In the genomic region with DNA sequence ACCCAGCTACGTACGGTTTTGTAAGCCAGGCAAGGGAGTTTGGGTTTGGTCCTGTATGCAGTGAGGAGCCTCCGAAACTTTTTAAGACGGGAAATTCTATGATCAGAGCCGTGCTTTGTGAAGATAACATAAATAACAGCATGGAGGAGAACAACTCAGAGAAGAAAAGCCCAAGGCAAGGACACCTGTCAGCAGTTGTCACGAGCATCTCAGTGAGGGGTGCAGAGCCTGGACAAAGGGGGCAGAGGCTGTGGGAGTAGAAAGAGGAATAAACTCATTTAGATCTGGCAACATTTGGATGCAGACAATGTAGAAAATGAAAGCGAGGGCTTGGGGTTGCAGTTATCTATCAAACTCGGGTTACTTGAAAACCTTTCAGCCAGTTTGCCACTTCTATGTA, we compare ENCODE assay signal across 27 cellular contexts.
"Had no signal": no experiment of that assay in that cellular context is flagged by ENCODE, and none has a peak within 500 bp of the region (broad histone marks: within the 10 kb centered on the region; RNA-seq: fewer than 3 reads in every experiment).

No MANE protein-coding gene starts in this region.

- H3K4me3 ChIP-seq: stomach, suprapubic skin, testis, thoracic aorta, thyroid gland, tibial artery, tibial nerve, transverse colon, upper lobe of left lung, upper lobe of right lung, uterus, vagina had no signal

- H3K27me3 Mint-ChIP-seq: type B pancreatic cell had no signal

- H3K4me1 ChIP-seq: stomach, suprapubic skin, testis, thyroid gland, tibial artery, tibial nerve, transverse colon, upper lobe of left lung, upper lobe of right lung, uterus, vagina had no signal

- H3K27ac Mint-ChIP-seq: stimulated activated effector memory CD8-positive, alpha-beta T cell treated with anti-CD3 and anti-CD28 coated beads, Interleukin-12 subunit alpha, Interleukin-12 subunit beta, amount 100 ng/mL, for 72 hours; stimulated activated memory B cell treated with anti-CD40 and anti-IgM and Interleukin-4, amounts not matched to agents 10 μg/mL and 1 μg/mL and 100 μg/mL, for 72 hours; stimulated activated naive B cell treated with anti-CD40 and anti-IgM and Interleukin-4, amounts not matched to agents 10 μg/mL and 1 μg/mL and 100 μg/mL, for 72 hours; stimulated activated naive CD8-positive, alpha-beta T cell treated with anti-CD3 and anti-CD28 coated beads, Interleukin-15, amount 100 ng/mL, for 72 hours; stimulated activated naive CD8-positive, alpha-beta T cell treated with anti-CD3 and anti-CD28 coated beads, Interleukin-15, Interleukin-2, amounts not matched to agents 100 ng/mL and 50 ng/mL, for 24 hours; type B pancreatic cell had no signal

- ATAC-seq: stimulated activated effector memory CD8-positive, alpha-beta T cell treated with anti-CD3 and anti-CD28 coated beads, Interleukin-12 subunit alpha, Interleukin-12 subunit beta, amount 100 ng/mL, for 72 hours; stimulated activated memory B cell treated with anti-CD40 and anti-IgM and Interleukin-4, amounts not matched to agents 10 μg/mL and 1 μg/mL and 100 μg/mL, for 72 hours; stimulated activated naive B cell treated with anti-CD40 and anti-IgM and Interleukin-4, amounts not matched to agents 10 μg/mL and 1 μg/mL and 100 μg/mL, for 72 hours; stimulated activated naive CD8-positive, alpha-beta T cell treated with anti-CD3 and anti-CD28 coated beads, Interleukin-15, amount 100 ng/mL, for 72 hours; stimulated activated naive CD8-positive, alpha-beta T cell treated with anti-CD3 and anti-CD28 coated beads, Interleukin-15, Interleukin-2, amounts not matched to agents 100 U/mL and 50 U/mL, for 24 hours; upper lobe of right lung had no signal

- DNase-seq: stimulated activated CD4-positive, alpha-beta T cell treated with anti-CD3 and anti-CD28 coated beads, Interleukin-2, amount 100 ng/mL, for 48 hours; stimulated activated CD4-positive, alpha-beta T cell treated with anti-CD3 and anti-CD28 coated beads, Interleukin-4, amount 100 ng/mL, for 1 hour; stimulated activated CD4-positive, alpha-beta T cell treated with anti-CD3 and anti-CD28 coated beads, Interleukin-4, amount 100 ng/mL, for 24 hours; stimulated activated CD4-positive, alpha-beta T cell treated with anti-CD3 and anti-CD28 coated beads, Interleukin-4, amount 100 ng/mL, for 4 hours; stimulated activated CD8-positive, alpha-beta memory T cell treated with anti-CD3 and anti-CD28 coated beads, Interleukin-4, amount 100 ng/mL, for 48 hours; stimulated activated naive B cell treated with anti-CD40 and anti-IgM and Interleukin-4, amounts not matched to agents 10 μg/mL and 1 μg/mL and 100 μg/mL, for 72 hours; stimulated activated naive CD4-positive, alpha-beta T cell; stimulated activated naive CD4-positive, alpha-beta T cell treated with Interleukin-2 at 50 U/mL for 16 hours; stimulated activated naive CD8-positive, alpha-beta T cell treated with anti-CD3 and anti-CD28 coated beads, Interleukin-15, amount 100 ng/mL, for 72 hours; stimulated activated naive CD8-positive, alpha-beta T cell treated with anti-CD3 and anti-CD28 coated beads, Interleukin-15, Interleukin-2, amounts not matched to agents 100 U/mL and 50 U/mL, for 24 hours; stomach; substantia nigra; testis; thyroid gland; tibial artery; transverse colon; upper lobe of left lung; upper lobe of right lung; uterus had no signal

- H3K36me3 ChIP-seq: stomach, suprapubic skin, thoracic aorta, thyroid gland, tibial artery, tibial nerve, transverse colon, upper lobe of left lung, upper lobe of right lung, uterus, vagina had no signal

- H3K9me3 ChIP-seq: stomach, suprapubic skin, testis, thoracic aorta, thyroid gland, tibial artery, tibial nerve, transverse colon, upper lobe of left lung, upper lobe of right lung, uterus, vagina had no signal

- H3K9me3 Mint-ChIP-seq: stimulated activated effector memory CD8-positive, alpha-beta T cell treated with anti-CD3 and anti-CD28 coated beads, Interleukin-12 subunit alpha, Interleukin-12 subunit beta, amount 100 ng/mL, for 72 hours; stimulated activated memory B cell treated with anti-CD40 and anti-IgM and Interleukin-4, amounts not matched to agents 10 μg/mL and 1 μg/mL and 100 μg/mL, for 72 hours; stimulated activated naive CD8-positive, alpha-beta T cell treated with anti-CD3 and anti-CD28 coated beads, Interleukin-15, amount 100 ng/mL, for 72 hours; stimulated activated naive CD8-positive, alpha-beta T cell treated with anti-CD3 and anti-CD28 coated beads, Interleukin-15, Interleukin-2, amounts not matched to agents 100 ng/mL and 50 ng/mL, for 24 hours; type B pancreatic cell had no signal

- H3K4me3 Mint-ChIP-seq: stimulated activated effector memory CD8-positive, alpha-beta T cell treated with anti-CD3 and anti-CD28 coated beads, Interleukin-12 subunit alpha, Interleukin-12 subunit beta, amount 100 ng/mL, for 72 hours; stimulated activated memory B cell treated with anti-CD40 and anti-IgM and Interleukin-4, amounts not matched to agents 10 μg/mL and 1 μg/mL and 100 μg/mL, for 72 hours; stimulated activated naive B cell treated with anti-CD40 and anti-IgM and Interleukin-4, amounts not matched to agents 10 μg/mL and 1 μg/mL and 100 μg/mL, for 72 hours; stimulated activated naive CD8-positive, alpha-beta T cell treated with anti-CD3 and anti-CD28 coated beads, Interleukin-15, amount 100 ng/mL, for 72 hours; stimulated activated naive CD8-positive, alpha-beta T cell treated with anti-CD3 and anti-CD28 coated beads, Interleukin-15, Interleukin-2, amounts not matched to agents 100 ng/mL and 50 ng/mL, for 24 hours; type B pancreatic cell had no signal

- H3K27ac ChIP-seq: stomach, suprapubic skin, testis, thoracic aorta, thyroid gland, tibial artery, tibial nerve, transverse colon, upper lobe of left lung, upper lobe of right lung, uterus, vagina had no signal

- H3K27me3 ChIP-seq: stomach, suprapubic skin, testis, thyroid gland, tibial artery, tibial nerve, transverse colon, upper lobe of left lung, upper lobe of right lung, uterus, vagina had no signal

- H3K36me3 Mint-ChIP-seq: stimulated activated effector memory CD8-positive, alpha-beta T cell treated with anti-CD3 and anti-CD28 coated beads, Interleukin-12 subunit alpha, Interleukin-12 subunit beta, amount 100 ng/mL, for 72 hours; stimulated activated memory B cell treated with anti-CD40 and anti-IgM and Interleukin-4, amounts not matched to agents 10 μg/mL and 1 μg/mL and 100 μg/mL, for 72 hours; type B pancreatic cell had no signal

- H3K4me1 Mint-ChIP-seq: stimulated activated effector memory CD8-positive, alpha-beta T cell treated with anti-CD3 and anti-CD28 coated beads, Interleukin-12 subunit alpha, Interleukin-12 subunit beta, amount 100 ng/mL, for 72 hours; stimulated activated memory B cell treated with anti-CD40 and anti-IgM and Interleukin-4, amounts not matched to agents 10 μg/mL and 1 μg/mL and 100 μg/mL, for 72 hours; stimulated activated naive CD8-positive, alpha-beta T cell treated with anti-CD3 and anti-CD28 coated beads, Interleukin-15, amount 100 ng/mL, for 72 hours had no signal
